Comparison of ENCODE assay signal across 8 cellular contexts in genomic region chr13:40813662-40814454, GRCh38. TPM values are rescaled to one million over a fixed set of nuclear protein-coding genes. Genes with fewer than 3 reads are reported as not detected.
DNase-seq lines count a peak whose midpoint lies in the region; ATAC-seq and TF ChIP-seq lines count a peak whose summit lies in the region.

No MANE protein-coding gene starts in this region.

- H3K4me1 ChIP-seq in OCI-LY7 (ENCODE audit: insufficient read depth, low read length, poor library complexity, severe bottlenecking), result peaks cover 16% of the 10 kb centered on the region
- H3K4me1 ChIP-seq in fibroblast of lung (ENCODE audit: control insufficient read depth, extremely low read depth, insufficient read depth, low read length), result no peaks in the 10 kb centered on the region
- H3K4me1 ChIP-seq in stomach, result peaks cover 0 to 6% (median 0%) of the 10 kb centered on the region in 4 donors

- TF ChIP-seq EP300 in stomach (IDR thresholded peaks at IDR 0.05), result no peak

- CTCF ChIA-PET in OCI-LY7 (lab: Charles Lee; ENCODE audit: unreplicated experiment), result no interaction called here

- no TSS peak for BruUV-seq in OCI-LY7 (replicated peaks; lab: Mats Ljungman, UMichigan)

- no peak overlapping the region for H3K9ac ChIP-seq in fibroblast of lung (ENCODE audit: insufficient read depth, low read length)

- H3K36me3 ChIP-seq in OCI-LY7 (ENCODE audit: insufficient read depth, low read length) (peaks cover 54% of the 10 kb centered on the region), fibroblast of lung (ENCODE audit: control insufficient read depth, insufficient read depth, low read length) (no peaks in the 10 kb centered on the region), stomach (peaks cover 4 to 61% (median 56%) of the 10 kb centered on the region in 4 donors)

- no peak for TF ChIP-seq POLR2A in stomach (IDR thresholded peaks at IDR 0.05)

- peak; percentile 51 for ATAC-seq in GM21423 (IDR thresholded peaks at IDR 0.05; ENCODE audit: unreplicated experiment)
- no peak for ATAC-seq in HG03135 (IDR thresholded peaks at IDR 0.05; ENCODE audit: unreplicated experiment)

- H3K9me3 ChIP-seq in OCI-LY7 (ENCODE audit: low read length) (no peaks in the 10 kb centered on the region), fibroblast of lung (ENCODE audit: control insufficient read depth, insufficient read depth, low read depth, low read length) (no peaks in the 10 kb centered on the region), stomach (no peaks in the 10 kb centered on the region)

- H4K20me1 ChIP-seq in OCI-LY7 (ENCODE audit: insufficient read depth, low read length) (no peaks in the 10 kb centered on the region), fibroblast of lung (ENCODE audit: control insufficient read depth, extremely low read depth, insufficient read depth, low read length) (no peaks in the 10 kb centered on the region)

- TF ChIP-seq CTCF in OCI-LY7 (conservative IDR thresholded peaks at IDR 0.05; ENCODE audit: low read length) (peak; percentile 91), fibroblast of lung (conservative IDR thresholded peaks at IDR 0.05 in 1 of 2, IDR thresholded peaks at IDR 0.05 in 1 of 2; ENCODE audit: low read depth in 1 of 2, low read length in 2 of 2) (peak; percentile 34 to 67), stomach (IDR thresholded peaks at IDR 0.05) (peak in 4 of 7 experiments; percentile 42 to 58 (median 52))

- H3K4me2 ChIP-seq in OCI-LY7 (ENCODE audit: low read length) (no peak overlapping the region), fibroblast of lung (ENCODE audit: extremely low read depth, insufficient read depth, low read length) (no peak overlapping the region)

- H2AFZ ChIP-seq in OCI-LY7 (ENCODE audit: low read length) (no peak overlapping the region), fibroblast of lung (ENCODE audit: low read length) (no peak overlapping the region)

- DNase-seq in CD1c-positive myeloid dendritic cell (ENCODE audit: extremely low spot score), result peak; percentile 50
- peak; percentile 73 for DNase-seq in OCI-LY7 (ENCODE audit: low spot score)
- peak; percentile 12 to 49 for DNase-seq in fibroblast of lung (ENCODE audit: low read depth in 2 of 2)
- no peak for DNase-seq in stomach
- no peak for DNase-seq in KG1 (lab: John Stamatoyannopoulos, UW)
- no peak for DNase-seq in midbrain (lab: John Stamatoyannopoulos, UW)

- no peaks in the 10 kb centered on the region for H3K79me2 ChIP-seq in OCI-LY7 (ENCODE audit: insufficient read depth, low read depth, low read length)
- no peaks in the 10 kb centered on the region for H3K79me2 ChIP-seq in fibroblast of lung (ENCODE audit: control insufficient read depth, insufficient read depth, low read length)

- H3K27me3 ChIP-seq in fibroblast of lung (ENCODE audit: control insufficient read depth, insufficient read depth, low read length) (no peaks in the 10 kb centered on the region), stomach (no peaks in the 10 kb centered on the region)

- WGBS in stomach, 5 donors, result 51 to 71% (median 58%) methylated on average over 7 of the region's 7 CpGs

- H3K9me2 ChIP-seq in OCI-LY7 (ENCODE audit: insufficient read depth, low read length), result no peaks in the 10 kb centered on the region

- H3K27ac ChIP-seq in OCI-LY7 (ENCODE audit: low read depth, low read length, poor library complexity, severe bottlenecking) (no peak overlapping the region), fibroblast of lung (ENCODE audit: insufficient read depth, low read length) (no peak overlapping the region), stomach (no peak overlapping the region)

- intact Hi-C loops in OCI-LY7 (cut with micrococcal nuclease; ENCODE audit: unreplicated experiment) (loop anchor here (1.0 kb wide), 1 partner anchor 37 kb away; no protein-coding TSS in a partner anchor), stomach (cut with DNase I; ENCODE audit: low total_unique reads) (no loop called here)

- H3K4me3 ChIP-seq in OCI-LY7 (ENCODE audit: low read depth, low read length, poor library complexity, severe bottlenecking) (no peak overlapping the region), fibroblast of lung (replicated peaks in 1 of 4; ENCODE audit: control extremely low read depth in 1 of 4, insufficient read depth in 1 of 4, low read depth in 3 of 4, low read length in 4 of 4) (no peak overlapping the region), stomach (no peak overlapping the region)

- POLR2A ChIA-PET in OCI-LY7 (lab: Charles Lee), result interaction anchor here (1.5 kb wide), 1 partner anchor 20 kb away, joined by 4 read pairs; no protein-coding TSS in a partner anchor

RNA-seq across cellular contexts. Expression of gene SLC25A15, which starts 24.4 kb away (rescaled TPM):
- total RNA-seq in OCI-LY7 (2014; rRNA removed; shearing (Covaris generic)), result 61.3 and 71.0 TPM in 2 replicates
- total RNA-seq in OCI-LY7 (2022) (56.3 and 57.7 TPM in 2 replicates), fibroblast of lung (9.6 and 10.3 TPM in 2 replicates), stomach (10 to 100 TPM in 2 of 5 donors, 1 to 10 TPM in 1, under 1 TPM in 1, not detected in 1; 0.58 to 12.6 (median 10.9) TPM)
- polyA plus RNA-seq in fibroblast of lung (6.8 and 10.2 TPM in 2 replicates), stomach (1 to 10 TPM; 1.2 to 7.3 (median 5.7) TPM)
- 5.5 and 7.7 TPM in 2 replicates for polyA plus RNA-seq in fibroblast of lung (2012)
- polyA minus RNA-seq in fibroblast of lung (ENCODE audit: low replicate concordance), result 3.5 and 14.5 TPM in 2 replicates

RNA-seq across cellular contexts. Expression of gene MRPS31, which starts 42.9 kb away (rescaled TPM):
- total RNA-seq in OCI-LY7 (2014; rRNA removed; shearing (Covaris generic)), result 27.0 and 37.3 TPM in 2 replicates
- 51.6 and 60.2 TPM in 2 replicates for total RNA-seq in OCI-LY7 (2022)
- 14.2 and 14.9 TPM in 2 replicates for total RNA-seq in fibroblast of lung
- 16.0 and 21.8 TPM in 2 replicates for polyA plus RNA-seq in fibroblast of lung
- polyA plus RNA-seq in fibroblast of lung (2012), result 9.5 and 13.6 TPM in 2 replicates
- polyA minus RNA-seq in fibroblast of lung (ENCODE audit: low replicate concordance), result 0.41 and 2.1 TPM in 2 replicates
- total RNA-seq in stomach, result 10 to 100 TPM in 3 of 5 donors, 1 to 10 TPM in 2; 6.2 to 43.8 (median 26.8) TPM
- polyA plus RNA-seq in stomach, result 10 to 100 TPM; 20.5 to 31.6 (median 22.9) TPM

Comparison
In these comparisons a context has a peak if more than half of its experiments do, and no peak if none do; other contexts are left out.
1. DNase-seq: peak in CD1c-positive myeloid dendritic cell (single experiment), OCI-LY7 (single experiment) and fibroblast of lung (2 of 2); none in stomach (single experiment), KG1 (single experiment) and midbrain (single experiment).
2. Peak in every context shown above with its lines, with median percentiles within 50 percentile points of each other: CTCF ChIP-seq.